ENCODE assay signal across 8 cellular contexts in the genomic region with DNA sequence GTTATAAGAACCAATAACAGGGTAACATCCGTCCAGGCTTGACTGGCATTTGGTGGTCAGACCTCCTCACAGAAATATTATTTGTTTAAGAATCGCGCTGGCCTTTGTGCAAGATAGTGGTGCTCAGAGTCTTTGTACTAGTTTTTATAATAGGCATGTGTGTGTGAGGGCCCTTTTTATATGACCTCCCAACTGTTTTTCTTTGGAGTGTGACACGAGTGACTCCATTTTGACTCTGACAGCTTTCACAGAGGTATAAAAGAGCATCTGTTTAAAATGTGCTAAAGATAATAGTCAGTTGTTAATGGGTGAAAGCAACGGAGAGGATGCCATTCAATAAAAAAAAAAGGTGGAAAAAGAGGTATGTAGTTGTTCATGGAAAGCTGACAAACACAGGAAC.
"Had no signal": no experiment of that assay in that cellular context is flagged by ENCODE, and none has a peak within 500 bp of the region (broad histone marks: within the 10 kb centered on the region; RNA-seq: fewer than 3 reads in every experiment).

No MANE protein-coding gene starts in this region.

- FAIRE-seq: G401.6, GM12878, GM12891, GM12892, GM18507, GM19239 had no signal

- ATAC-seq: GM12878 had no signal

- DNase-seq: GDM1, GF-D8 had no signal

- H3K4me3 ChIP-seq: GM12878 had no signal
